In the genomic region with DNA sequence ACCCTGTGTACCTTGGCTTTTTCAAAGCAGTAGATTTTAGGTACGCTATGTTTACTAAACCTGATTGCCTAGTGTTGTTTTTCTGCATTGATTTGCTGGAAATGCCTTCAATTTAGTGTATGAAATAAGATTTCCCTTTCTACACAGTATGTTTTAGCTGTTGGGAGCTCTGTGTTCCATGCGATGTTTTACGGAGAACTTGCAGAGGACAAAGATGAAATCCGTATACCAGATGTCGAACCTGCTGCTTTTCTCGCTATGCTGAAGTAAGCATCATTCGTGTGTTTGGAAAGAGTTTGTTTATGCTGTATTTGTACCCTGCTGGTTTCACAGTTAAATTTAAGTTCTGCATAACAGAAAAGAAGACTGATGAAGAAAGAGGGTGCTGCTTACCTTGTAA, we compare ENCODE assay signal across 14 cellular contexts. TPM values are rescaled to one million over a fixed set of nuclear protein-coding genes. Genes with fewer than 3 reads are reported as not detected.
DNase-seq lines count a peak whose midpoint lies in the region; ATAC-seq and TF ChIP-seq lines count a peak whose summit lies in the region.
"Had no signal": no experiment of that assay in that cellular context is flagged by ENCODE, and none has a peak within 500 bp of the region (broad histone marks: within the 10 kb centered on the region; RNA-seq: fewer than 3 reads in every experiment).

No MANE protein-coding gene starts in this region.

- H3K27ac Mint-ChIP-seq in glutamatergic neuron (ENCODE audit: unreplicated experiment): peak overlapping the region; percentile 81
- H3K27ac Mint-ChIP-seq: activated naive CD4-positive, alpha-beta T cell treated with anti-CD3 and anti-CD28 coated beads, Interleukin-2, amount 10 ng/mL, durations not matched to agents 7 days and 5 days; CD4-positive, CD25-positive, alpha-beta regulatory T cell; dendritic cell treated with granulocyte-macrophage colony-stimulating factor and Interleukin-4, amounts not matched to agents 40 ng/mL and 50 ng/mL, for 4 days; T-helper 17 cell had no signal

- H3K27me3 Mint-ChIP-seq in glutamatergic neuron (ENCODE audit: unreplicated experiment): no peaks in the 10 kb centered on the region
- H3K27me3 Mint-ChIP-seq: activated naive CD4-positive, alpha-beta T cell treated with anti-CD3 and anti-CD28 coated beads, Interleukin-2, amount 10 ng/mL, durations not matched to agents 7 days and 5 days; CD4-positive, CD25-positive, alpha-beta regulatory T cell; dendritic cell treated with granulocyte-macrophage colony-stimulating factor and Interleukin-4, amounts not matched to agents 40 ng/mL and 50 ng/mL, for 4 days; T-helper 17 cell had no signal

- H3K27me3 ChIP-seq in sigmoid colon: no peaks in the 10 kb centered on the region

- intact Hi-C loops in sigmoid colon (cut with DNase I) (no loop called here), posterior cingulate gyrus (cut with DNase I) (loop anchor here (10.0 kb wide), 1 partner anchor 235 kb away; no protein-coding TSS in a partner anchor)

- DNase-seq in DMS79 treated with DMSO at 0.1 percent for 48 hours (lab: John Stamatoyannopoulos, UW) (peak; percentile 46), NCI-H524 treated with DMSO at 0.1 percent for 48 hours (lab: John Stamatoyannopoulos, UW) (peak; percentile 70), glutamatergic neuron (no peak), sigmoid colon (no peak), retina (no peak), posterior cingulate gyrus (no peak)
- DNase-seq: activated CD4-positive, alpha-beta T cell treated with anti-CD3 and anti-CD28 coated beads, Interleukin-2, amount 50 U/mL, for 4 hours; activated naive CD4-positive, alpha-beta T cell treated with anti-CD3 and anti-CD28 coated beads, Interleukin-2, amount 10 ng/mL, durations not matched to agents 7 days and 5 days; CD4-positive, CD25-positive, alpha-beta regulatory T cell; OCI-M1; T-helper 17 cell had no signal

- peak overlapping the region; percentile 67 for H3K4me3 Mint-ChIP-seq in glutamatergic neuron (ENCODE audit: unreplicated experiment)
- H3K4me3 Mint-ChIP-seq: activated naive CD4-positive, alpha-beta T cell treated with anti-CD3 and anti-CD28 coated beads, Interleukin-2, amount 10 ng/mL, durations not matched to agents 7 days and 5 days; CD4-positive, CD25-positive, alpha-beta regulatory T cell; dendritic cell treated with granulocyte-macrophage colony-stimulating factor and Interleukin-4, amounts not matched to agents 40 ng/mL and 50 ng/mL, for 4 days; T-helper 17 cell had no signal

- no peak for TF ChIP-seq EP300 in sigmoid colon (IDR thresholded peaks at IDR 0.05)

- H3K4me1 Mint-ChIP-seq in glutamatergic neuron (ENCODE audit: low read depth, unreplicated experiment): peaks cover 24% of the 10 kb centered on the region
- H3K4me1 Mint-ChIP-seq: activated naive CD4-positive, alpha-beta T cell treated with anti-CD3 and anti-CD28 coated beads, Interleukin-2, amount 10 ng/mL, durations not matched to agents 7 days and 5 days; CD4-positive, CD25-positive, alpha-beta regulatory T cell; T-helper 17 cell had no signal

- TF ChIP-seq CTCF in glutamatergic neuron (IDR thresholded peaks at IDR 0.05; ENCODE audit: partially characterized antibody, unreplicated experiment) (no peak), sigmoid colon (IDR thresholded peaks at IDR 0.05) (no peak)

- no peaks in the 10 kb centered on the region for H3K36me3 Mint-ChIP-seq in glutamatergic neuron (ENCODE audit: unreplicated experiment)
- H3K36me3 Mint-ChIP-seq: activated naive CD4-positive, alpha-beta T cell treated with anti-CD3 and anti-CD28 coated beads, Interleukin-2, amount 10 ng/mL, durations not matched to agents 7 days and 5 days; CD4-positive, CD25-positive, alpha-beta regulatory T cell had no signal

- H3K27ac ChIP-seq in sigmoid colon: peak overlapping the region in 2 of 4 donors; percentile 44 to 62

- ATAC-seq in HG02973 (IDR thresholded peaks at IDR 0.05; ENCODE audit: unreplicated experiment): no peak
- no peak for ATAC-seq in GM18867 (IDR thresholded peaks at IDR 0.05; ENCODE audit: unreplicated experiment)
- ATAC-seq: T-helper 17 cell had no signal

- no peaks in the 10 kb centered on the region for H3K9me3 Mint-ChIP-seq in glutamatergic neuron (ENCODE audit: unreplicated experiment)
- H3K9me3 Mint-ChIP-seq: activated naive CD4-positive, alpha-beta T cell treated with anti-CD3 and anti-CD28 coated beads, Interleukin-2, amount 10 ng/mL, durations not matched to agents 7 days and 5 days; dendritic cell treated with granulocyte-macrophage colony-stimulating factor and Interleukin-4, amounts not matched to agents 40 ng/mL and 50 ng/mL, for 4 days had no signal

- TF ChIP-seq POLR2A in sigmoid colon (IDR thresholded peaks at IDR 0.05): no peak

- peaks cover 0 to 17% (median 2%) of the 10 kb centered on the region in 4 donors for H3K36me3 ChIP-seq in sigmoid colon

- H3K4me1 ChIP-seq in sigmoid colon: peaks cover 0 to 31% (median 15%) of the 10 kb centered on the region in 4 donors

- 80 to 89% methylated on average over 7 of the region's 7 CpGs for WGBS in sigmoid colon, 2 donors

- H3K4me3 ChIP-seq in sigmoid colon: peak overlapping the region in 3 of 4 donors; percentile 20 to 36 (median 33)

- no peaks in the 10 kb centered on the region for H3K9me3 ChIP-seq in sigmoid colon

RNA-seq across cellular contexts. Expression of a gene that starts 1.9 kb away (rescaled TPM):
- total RNA-seq in glutamatergic neuron (ENCODE audit: unreplicated experiment) (24.3 TPM), sigmoid colon (10 to 100 TPM; 26.8 to 47.6 (median 31.6) TPM)
- polyA plus RNA-seq in sigmoid colon: 10 to 100 TPM; 14.6 to 23.8 (median 22.2) TPM

Comparison
In these comparisons a context has a peak if more than half of its experiments do, and no peak if none do; other contexts are left out.
1. DNase-seq: peak in DMS79 treated with DMSO at 0.1 percent for 48 hours (single experiment) and NCI-H524 treated with DMSO at 0.1 percent for 48 hours (single experiment); none in glutamatergic neuron (single experiment), sigmoid colon (single experiment), retina (single experiment) and posterior cingulate gyrus (0 of 10).